ENCODE assay signal across 14 cellular contexts in genomic region chr5:172648008-172648359, GRCh38. TPM values are rescaled to one million over a fixed set of nuclear protein-coding genes. Genes with fewer than 3 reads are reported as not detected.
DNase-seq lines count a peak whose midpoint lies in the region; ATAC-seq and TF ChIP-seq lines count a peak whose summit lies in the region.
"Had no signal": no experiment of that assay in that cellular context is flagged by ENCODE, and none has a peak within 500 bp of the region (broad histone marks: within the 10 kb centered on the region; RNA-seq: fewer than 3 reads in every experiment).

No MANE protein-coding gene starts in this region.

- H3K27me3 ChIP-seq in RWPE2 (ENCODE audit: insufficient read depth, poor library complexity, severe bottlenecking) (no peaks in the 10 kb centered on the region), stomach smooth muscle (ENCODE audit: control insufficient read depth in 1 of 2, insufficient read depth in 2 of 2, low read length in 2 of 2) (no peaks in the 10 kb centered on the region)
- H3K27me3 ChIP-seq in CD8-positive, alpha-beta memory T cell (ENCODE audit: insufficient read depth, low read length, poor library complexity, severe bottlenecking) = no peaks in the 10 kb centered on the region

- DNase-seq in NCI-H2029 (lab: John Stamatoyannopoulos, UW) (peak; percentile 97), RWPE2 (ENCODE audit: low spot score) (peak; percentile 90), iPS-NIHi11 (ENCODE audit: low spot score) (peak; percentile 42), foreskin fibroblast (no peak), NCI-H2227 treated with DMSO at 0.1 percent for 48 hours (lab: John Stamatoyannopoulos, UW) (no peak)
- DNase-seq in CD8-positive, alpha-beta memory T cell = no peak
- DNase-seq: activated CD4-positive, alpha-beta T cell treated with anti-CD3 and anti-CD28 coated beads, Interleukin-2, amount 10 ng/mL, durations not matched to agents 7 days and 5 days; activated effector memory CD4-positive, alpha-beta T cell treated with anti-CD3 and anti-CD28 coated beads, Interleukin-2, amount 50 U/mL, for 16 hours; NCI-H748 treated with DMSO at 0.1 percent for 48 hours; nucleus accumbens; T-helper 1 cell had no signal

- H3K27ac ChIP-seq in RWPE2 (ENCODE audit: poor library complexity, severe bottlenecking) = peak overlapping the region; percentile 97
- H3K27ac ChIP-seq in stomach smooth muscle (ENCODE audit: low read length) = peak overlapping the region; percentile 11
- no peak overlapping the region for H3K27ac ChIP-seq in CD8-positive, alpha-beta memory T cell (ENCODE audit: low read depth, low read length)

- H3K27me3 Mint-ChIP-seq in CD8-positive, alpha-beta memory T cell = peaks cover 0 to 14% of the 10 kb centered on the region in 2 donors

- no peak overlapping the region for H3K4me3 ChIP-seq in RWPE2 (ENCODE audit: severe bottlenecking)
- H3K4me3 ChIP-seq in stomach smooth muscle (ENCODE audit: low read length in 2 of 2) = no peak overlapping the region
- H3K4me3 ChIP-seq in CD8-positive, alpha-beta memory T cell (ENCODE audit: low read length) = no peak overlapping the region
- H3K4me3 ChIP-seq in foreskin fibroblast (ENCODE audit: low read depth in 1 of 2, low read length in 2 of 2) = no peak overlapping the region

- no peaks in the 10 kb centered on the region for H3K36me3 Mint-ChIP-seq in CD8-positive, alpha-beta memory T cell

- H3K36me3 ChIP-seq in RWPE2 (ENCODE audit: low read depth) = peaks cover 34% of the 10 kb centered on the region
- H3K36me3 ChIP-seq in stomach smooth muscle (ENCODE audit: control insufficient read depth in 2 of 2, insufficient read depth in 2 of 2, low read length in 2 of 2) = peaks cover 0 to 6% of the 10 kb centered on the region in 2 donors
- no peaks in the 10 kb centered on the region for H3K36me3 ChIP-seq in CD8-positive, alpha-beta memory T cell (ENCODE audit: insufficient read depth, low read length)

- CTCF ChIA-PET in CD8-positive, alpha-beta memory T cell (lab: Charles Lee) = no interaction called here

- H3K4me1 Mint-ChIP-seq in CD8-positive, alpha-beta memory T cell = no peaks in the 10 kb centered on the region
- H3K4me1 Mint-ChIP-seq: activated CD4-positive, alpha-beta T cell treated with anti-CD3 and anti-CD28 coated beads, Interleukin-2, amount 10 ng/mL, durations not matched to agents 7 days and 5 days had no signal

- no peak for TF ChIP-seq CTCF in RWPE2 (IDR thresholded peaks at IDR 0.05; ENCODE audit: poor library complexity, severe bottlenecking)
- TF ChIP-seq CTCF in foreskin fibroblast (IDR thresholded peaks at IDR 0.05; ENCODE audit: low read depth, low read length) = no peak

- no peak overlapping the region for H3K27ac Mint-ChIP-seq in CD8-positive, alpha-beta memory T cell
- H3K27ac Mint-ChIP-seq: activated CD4-positive, alpha-beta T cell treated with anti-CD3 and anti-CD28 coated beads, Interleukin-2, amount 10 ng/mL, durations not matched to agents 7 days and 5 days had no signal

- POLR2A ChIA-PET in CD8-positive, alpha-beta memory T cell (lab: Charles Lee) = no interaction called here

- no peaks in the 10 kb centered on the region for H3K9me3 Mint-ChIP-seq in CD8-positive, alpha-beta memory T cell
- H3K9me3 Mint-ChIP-seq: activated CD4-positive, alpha-beta T cell treated with anti-CD3 and anti-CD28 coated beads, Interleukin-2, amount 10 ng/mL, durations not matched to agents 7 days and 5 days; CD14-positive monocyte had no signal

- no peak overlapping the region for H3K4me3 Mint-ChIP-seq in CD8-positive, alpha-beta memory T cell
- H3K4me3 Mint-ChIP-seq: activated CD4-positive, alpha-beta T cell treated with anti-CD3 and anti-CD28 coated beads, Interleukin-2, amount 10 ng/mL, durations not matched to agents 7 days and 5 days; CD14-positive monocyte had no signal

- no peak overlapping the region for H3K9ac ChIP-seq in stomach smooth muscle (ENCODE audit: low read length in 2 of 2)

- H3K9me3 ChIP-seq in RWPE2 (ENCODE audit: severe bottlenecking) (no peaks in the 10 kb centered on the region), stomach smooth muscle (ENCODE audit: control insufficient read depth in 2 of 2, low read length in 2 of 2) (no peaks in the 10 kb centered on the region)
- no peaks in the 10 kb centered on the region for H3K9me3 ChIP-seq in CD8-positive, alpha-beta memory T cell (ENCODE audit: low read length)

- H3K4me1 ChIP-seq in RWPE2 (ENCODE audit: insufficient read depth, poor library complexity, severe bottlenecking) (peaks cover 53% of the 10 kb centered on the region), stomach smooth muscle (ENCODE audit: control insufficient read depth, insufficient read depth, low read length) (peaks cover 60% of the 10 kb centered on the region)
- H3K4me1 ChIP-seq in CD8-positive, alpha-beta memory T cell (ENCODE audit: insufficient read depth, low read length) = no peaks in the 10 kb centered on the region

- peak; percentile 83 for ATAC-seq in RWPE2 (ENCODE audit: low read depth)
- no peak for ATAC-seq in HG03521 (IDR thresholded peaks at IDR 0.05; ENCODE audit: unreplicated experiment)

RNA-seq across cellular contexts. Expression of gene NEURL1B, which starts 6.9 kb away (rescaled TPM):
- under 1 TPM; 0.04 to 0.13 TPM for total RNA-seq in CD8-positive, alpha-beta memory T cell
- polyA plus RNA-seq in CD8-positive, alpha-beta memory T cell = not detected
- polyA plus RNA-seq: CD14-positive monocyte had no signal

Comparison
In these comparisons a context has a peak if more than half of its experiments do, and no peak if none do; other contexts are left out.
1. DNase-seq: peak in NCI-H2029 (single experiment), RWPE2 (single experiment) and iPS-NIHi11 (single experiment); none in CD8-positive, alpha-beta memory T cell (0 of 5), foreskin fibroblast (0 of 2) and NCI-H2227 treated with DMSO at 0.1 percent for 48 hours (single experiment).